Comparison of ENCODE assay signal across 8 cellular contexts in genomic region chr12:68358532-68359485, GRCh38. TPM values are rescaled to one million over a fixed set of nuclear protein-coding genes. Genes with fewer than 3 reads are reported as not detected.
A peak's percentile ranks its signal among the peaks of the same experiment; 100 is the strongest.
DNase-seq lines count a peak whose midpoint lies in the region; ATAC-seq and TF ChIP-seq lines count a peak whose summit lies in the region.

No MANE protein-coding gene starts in this region.

- no peaks in the 10 kb centered on the region for H3K36me3 ChIP-seq in lower lobe of right lung

- ATAC-seq in GM18499 (IDR thresholded peaks at IDR 0.05; ENCODE audit: insufficient read depth, unreplicated experiment): peak; percentile 73
- ATAC-seq in HG02885 (IDR thresholded peaks at IDR 0.05; ENCODE audit: poor library complexity, unreplicated experiment): peak; percentile 90
- peak; percentile 78 to 88 for ATAC-seq in lower lobe of right lung

- peak; percentile 75 for TF ChIP-seq CTCF in lower lobe of right lung (IDR thresholded peaks at IDR 0.05)

- H3K4me3 ChIP-seq in lower lobe of right lung: no peak overlapping the region

- H3K27me3 ChIP-seq in lower lobe of right lung (ENCODE audit: low read depth): no peaks in the 10 kb centered on the region

- H3K9me3 ChIP-seq in lower lobe of right lung: no peaks in the 10 kb centered on the region

- DNase-seq in AG08396 (ENCODE audit: low spot score) (peak; percentile 40), NCI-H187 treated with DMSO at 0.1 percent for 48 hours (lab: John Stamatoyannopoulos, UW) (peak; percentile 55), dermis microvascular lymphatic vessel endothelial cell (ENCODE audit: low read depth in 2 of 2) (peak; percentile 70 to 81), lower lobe of right lung (no peak)
- DNase-seq in activated CD4-positive, CD25-positive, alpha-beta regulatory T cell treated with anti-CD3 and anti-CD28 coated beads, Interleukin-2, amount 50 U/mL, for 16 hours (ENCODE audit: low read depth, low spot score): peak; percentile 50
- peak; percentile 67 for DNase-seq in stimulated activated CD8-positive, alpha-beta memory T cell treated with anti-CD3 and anti-CD28 coated beads, Interleukin-4, amount 100 ng/mL, for 48 hours

- H3K27ac ChIP-seq in lower lobe of right lung: peak overlapping the region; percentile 20

- intact Hi-C loops in lower lobe of right lung (cut with DNase I): no loop called here

- peaks cover 20% of the 10 kb centered on the region for H3K4me1 ChIP-seq in lower lobe of right lung

RNA-seq across cellular contexts. Expression of gene MDM1, which starts 26.6 kb away (rescaled TPM):
- 4.7 and 5.6 TPM in 2 replicates for total RNA-seq in dermis microvascular lymphatic vessel endothelial cell
- 13.8 TPM for total RNA-seq in lower lobe of right lung
